In the genomic region with DNA sequence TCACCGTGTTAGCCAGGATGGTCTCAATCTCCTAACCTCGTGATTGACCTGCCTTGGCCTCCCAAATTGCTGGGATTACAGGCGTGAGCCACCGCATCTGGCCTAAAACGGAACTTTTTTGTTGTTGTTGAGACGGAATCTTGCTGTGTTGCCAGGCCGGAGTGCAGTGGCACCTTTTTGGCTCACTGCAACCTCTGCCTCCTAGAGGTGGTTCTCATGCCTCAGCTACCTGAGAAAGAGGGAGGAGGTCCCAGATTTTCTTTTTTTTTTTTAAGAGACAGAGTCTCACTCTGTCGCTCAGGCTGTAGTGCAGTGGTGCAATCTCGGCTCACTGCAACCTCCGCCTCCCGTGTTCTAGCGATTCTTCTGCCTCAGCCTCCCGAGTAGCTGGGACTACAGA, we compare ENCODE assay signal across 29 cellular contexts. TPM values are rescaled to one million over a fixed set of nuclear protein-coding genes. Genes with fewer than 3 reads are reported as not detected.
"Had no signal": no experiment of that assay in that cellular context is flagged by ENCODE, and none has a peak within 500 bp of the region (broad histone marks: within the 10 kb centered on the region; RNA-seq: fewer than 3 reads in every experiment).

No MANE protein-coding gene starts in this region.

- H3K4me3 ChIP-seq: left lung, lower lobe of right lung, pancreas, prostate gland, right lobe of liver, smooth muscle cell, stomach, testis, thyroid gland, transverse colon, upper lobe of left lung, vagina had no signal

- H3K4me1 ChIP-seq: lower lobe of right lung, pancreas, prostate gland, transverse colon, upper lobe of left lung had no signal

- H3K9me3 ChIP-seq: left lung, lower lobe of right lung, pancreas, prostate gland, right lobe of liver, stomach, testis, thyroid gland, transverse colon, upper lobe of left lung, vagina had no signal

- DNase-seq: hippocampal formation; kidney glomerular epithelial cell; left colon; left lung; lower lobe of right lung; mammary epithelial cell; mesenchymal stem cell; naive thymus-derived CD8-positive, alpha-beta T cell; nucleus accumbens; pancreas; retina; right lobe of liver; stimulated activated CD4-positive, alpha-beta T cell treated with anti-CD3 and anti-CD28 coated beads, Interleukin-1b, Interleukin-23, amount 100 ng/mL, for 48 hours; stimulated activated CD4-positive, alpha-beta T cell treated with anti-CD3 and anti-CD28 coated beads, Interleukin-2, amount 100 ng/mL, for 48 hours; stimulated activated CD4-positive, alpha-beta T cell treated with anti-CD3 and anti-CD28 coated beads, Interleukin-4, amount 100 ng/mL, for 4 hours; stimulated activated CD8-positive, alpha-beta memory T cell treated with anti-CD3 and anti-CD28 coated beads, Interleukin-4, amount 100 ng/mL, for 48 hours; stimulated activated naive CD8-positive, alpha-beta T cell treated with anti-CD3 and anti-CD28 coated beads, Interleukin-15, Interleukin-2, amounts not matched to agents 100 U/mL and 50 U/mL, for 24 hours; stomach; testis; transverse colon; upper lobe of left lung had no signal

- H3K36me3 Mint-ChIP-seq: naive thymus-derived CD8-positive, alpha-beta T cell; stimulated activated memory B cell treated with anti-CD40 and anti-IgM and Interleukin-4, amounts not matched to agents 10 μg/mL and 1 μg/mL and 100 μg/mL, for 72 hours had no signal

- H3K4me1 Mint-ChIP-seq: stimulated activated memory B cell treated with anti-CD40 and anti-IgM and Interleukin-4, amounts not matched to agents 10 μg/mL and 1 μg/mL and 100 μg/mL, for 72 hours had no signal

- H3K4me2 ChIP-seq: smooth muscle cell had no signal

- H3K27me3 Mint-ChIP-seq: stimulated activated memory B cell treated with anti-CD40 and anti-IgM and Interleukin-4, amounts not matched to agents 10 μg/mL and 1 μg/mL and 100 μg/mL, for 72 hours had no signal

- H3K27ac ChIP-seq: left lung, lower lobe of right lung, pancreas, prostate gland, right lobe of liver, stomach, testis, thyroid gland, transverse colon, upper lobe of left lung, vagina had no signal

- H3K9me3 Mint-ChIP-seq: naive thymus-derived CD8-positive, alpha-beta T cell; neural crest cell; stimulated activated memory B cell treated with anti-CD40 and anti-IgM and Interleukin-4, amounts not matched to agents 10 μg/mL and 1 μg/mL and 100 μg/mL, for 72 hours had no signal

- H3K36me3 ChIP-seq: left lung, lower lobe of right lung, pancreas, prostate gland, right lobe of liver, stomach, thyroid gland, transverse colon, upper lobe of left lung, vagina had no signal

- ATAC-seq: left colon; left lung; lower lobe of right lung; naive thymus-derived CD8-positive, alpha-beta T cell; pancreas; right lobe of liver; stimulated activated memory B cell treated with anti-CD40 and anti-IgM and Interleukin-4, amounts not matched to agents 10 μg/mL and 1 μg/mL and 100 μg/mL, for 72 hours; stimulated activated naive CD8-positive, alpha-beta T cell treated with anti-CD3 and anti-CD28 coated beads, Interleukin-15, Interleukin-2, amounts not matched to agents 100 U/mL and 50 U/mL, for 24 hours had no signal

- H3K4me3 Mint-ChIP-seq: naive thymus-derived CD8-positive, alpha-beta T cell; nephron; neural crest cell; stimulated activated memory B cell treated with anti-CD40 and anti-IgM and Interleukin-4, amounts not matched to agents 10 μg/mL and 1 μg/mL and 100 μg/mL, for 72 hours had no signal

- H3K27me3 ChIP-seq: left lung, pancreas, right lobe of liver, stomach, testis, thyroid gland, transverse colon, upper lobe of left lung, vagina had no signal

- H3K27ac Mint-ChIP-seq: nephron; stimulated activated memory B cell treated with anti-CD40 and anti-IgM and Interleukin-4, amounts not matched to agents 10 μg/mL and 1 μg/mL and 100 μg/mL, for 72 hours had no signal

RNA-seq across cellular contexts. Expression of a gene that starts 7.9 kb away (rescaled TPM):
- total RNA-seq: left colon; lower lobe of right lung; naive thymus-derived CD8-positive, alpha-beta T cell; osteoblast; stomach; thyroid gland; vagina had no signal
